In the genomic region with DNA sequence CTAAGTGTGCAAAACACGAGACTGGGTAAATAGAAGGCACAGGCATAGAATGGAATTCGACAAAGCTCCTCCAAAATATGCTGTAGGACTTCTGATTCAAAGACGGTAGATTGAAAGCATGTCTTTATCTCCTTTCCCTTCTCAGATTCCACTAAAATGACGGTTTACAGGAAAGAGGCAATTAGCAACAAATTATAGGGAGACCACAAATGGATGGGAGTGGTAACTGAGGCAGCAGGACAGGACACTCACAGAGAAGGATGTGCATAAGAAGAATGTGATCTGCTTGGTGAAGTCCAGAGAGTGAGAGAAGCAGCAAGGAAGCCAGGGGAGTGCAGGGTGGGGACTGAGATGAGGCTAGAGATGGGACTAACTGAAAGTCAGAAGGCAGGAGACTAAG, we compare ENCODE assay signal across 13 cellular contexts.
"Had no signal": no experiment of that assay in that cellular context is flagged by ENCODE, and none has a peak within 500 bp of the region (broad histone marks: within the 10 kb centered on the region; RNA-seq: fewer than 3 reads in every experiment).

No MANE protein-coding gene starts in this region.

- H3K36me3 Mint-ChIP-seq: stimulated activated memory B cell treated with anti-CD40 and anti-IgM and Interleukin-4, amounts not matched to agents 10 μg/mL and 1 μg/mL and 100 μg/mL, for 72 hours had no signal

- H3K27me3 Mint-ChIP-seq: stimulated activated memory B cell treated with anti-CD40 and anti-IgM and Interleukin-4, amounts not matched to agents 10 μg/mL and 1 μg/mL and 100 μg/mL, for 72 hours had no signal

- H3K27ac ChIP-seq: epithelial cell of prostate, gastroesophageal sphincter, prostate gland, right lobe of liver, transverse colon had no signal

- H3K36me3 ChIP-seq: gastroesophageal sphincter, prostate gland, right lobe of liver, transverse colon had no signal

- H3K27ac Mint-ChIP-seq: activated CD8-positive, alpha-beta T cell treated with anti-CD3 and anti-CD28 coated beads, Interleukin-2, amount 10 ng/mL, durations not matched to agents 7 days and 5 days; stimulated activated memory B cell treated with anti-CD40 and anti-IgM and Interleukin-4, amounts not matched to agents 10 μg/mL and 1 μg/mL and 100 μg/mL, for 72 hours; T-helper 2 cell treated with Interferon-gamma antibody and Interleukin-4, amounts not matched to agents 5 μg/mL and 100 μg/mL, for 36 hours had no signal

- H3K9me3 ChIP-seq: gastroesophageal sphincter, prostate gland, right lobe of liver, transverse colon had no signal

- H3K27me3 ChIP-seq: gastroesophageal sphincter, right lobe of liver, transverse colon had no signal

- H3K9me3 Mint-ChIP-seq: stimulated activated memory B cell treated with anti-CD40 and anti-IgM and Interleukin-4, amounts not matched to agents 10 μg/mL and 1 μg/mL and 100 μg/mL, for 72 hours; T-helper 2 cell treated with Interferon-gamma antibody and Interleukin-4, amounts not matched to agents 5 μg/mL and 100 μg/mL, for 36 hours had no signal

- DNase-seq: activated CD4-positive, alpha-beta T cell treated with anti-CD3 and anti-CD28 coated beads for 1 hour; activated CD8-positive, alpha-beta T cell treated with anti-CD3 and anti-CD28 coated beads, Interleukin-2, amount 10 ng/mL, durations not matched to agents 7 days and 5 days; activated naive CD4-positive, alpha-beta T cell treated with Interleukin-2 at 50 U/mL for 16 hours; caudate nucleus; cortex of kidney; effector memory CD4-positive, alpha-beta T cell; transverse colon had no signal

- H3K4me3 ChIP-seq: gastroesophageal sphincter, prostate gland, right lobe of liver, transverse colon had no signal

- H3K4me3 Mint-ChIP-seq: activated CD8-positive, alpha-beta T cell treated with anti-CD3 and anti-CD28 coated beads, Interleukin-2, amount 10 ng/mL, durations not matched to agents 7 days and 5 days; stimulated activated memory B cell treated with anti-CD40 and anti-IgM and Interleukin-4, amounts not matched to agents 10 μg/mL and 1 μg/mL and 100 μg/mL, for 72 hours; T-helper 2 cell treated with Interferon-gamma antibody and Interleukin-4, amounts not matched to agents 5 μg/mL and 100 μg/mL, for 36 hours had no signal

- H3K4me1 ChIP-seq: gastroesophageal sphincter, prostate gland, right lobe of liver, transverse colon had no signal

- ATAC-seq: activated CD8-positive, alpha-beta T cell treated with anti-CD3 and anti-CD28 coated beads, Interleukin-2, amount 10 ng/mL, durations not matched to agents 7 days and 5 days; gastroesophageal sphincter; right lobe of liver; stimulated activated memory B cell treated with anti-CD40 and anti-IgM and Interleukin-4, amounts not matched to agents 10 μg/mL and 1 μg/mL and 100 μg/mL, for 72 hours had no signal

- H3K4me1 Mint-ChIP-seq: stimulated activated memory B cell treated with anti-CD40 and anti-IgM and Interleukin-4, amounts not matched to agents 10 μg/mL and 1 μg/mL and 100 μg/mL, for 72 hours had no signal
